1 cellular context compared by ENCODE assay signal in genomic region chr11:6746626-6747025, GRCh38.
TF ChIP-seq lines count a peak whose summit lies in the region.

No MANE protein-coding gene starts in this region.

TF ChIP-seq in SK-N-SH, 30 proteins besides CTCF, POLR2A, EP300 and RAD21:
- TF ChIP-seq NRF1 (IDR thresholded peaks at IDR 0.05; ENCODE audit: low read depth, low read length) (no peak), FOXM1 (IDR thresholded peaks at IDR 0.05; ENCODE audit: low read depth) (no peak)
- TF ChIP-seq, protein P1, sequence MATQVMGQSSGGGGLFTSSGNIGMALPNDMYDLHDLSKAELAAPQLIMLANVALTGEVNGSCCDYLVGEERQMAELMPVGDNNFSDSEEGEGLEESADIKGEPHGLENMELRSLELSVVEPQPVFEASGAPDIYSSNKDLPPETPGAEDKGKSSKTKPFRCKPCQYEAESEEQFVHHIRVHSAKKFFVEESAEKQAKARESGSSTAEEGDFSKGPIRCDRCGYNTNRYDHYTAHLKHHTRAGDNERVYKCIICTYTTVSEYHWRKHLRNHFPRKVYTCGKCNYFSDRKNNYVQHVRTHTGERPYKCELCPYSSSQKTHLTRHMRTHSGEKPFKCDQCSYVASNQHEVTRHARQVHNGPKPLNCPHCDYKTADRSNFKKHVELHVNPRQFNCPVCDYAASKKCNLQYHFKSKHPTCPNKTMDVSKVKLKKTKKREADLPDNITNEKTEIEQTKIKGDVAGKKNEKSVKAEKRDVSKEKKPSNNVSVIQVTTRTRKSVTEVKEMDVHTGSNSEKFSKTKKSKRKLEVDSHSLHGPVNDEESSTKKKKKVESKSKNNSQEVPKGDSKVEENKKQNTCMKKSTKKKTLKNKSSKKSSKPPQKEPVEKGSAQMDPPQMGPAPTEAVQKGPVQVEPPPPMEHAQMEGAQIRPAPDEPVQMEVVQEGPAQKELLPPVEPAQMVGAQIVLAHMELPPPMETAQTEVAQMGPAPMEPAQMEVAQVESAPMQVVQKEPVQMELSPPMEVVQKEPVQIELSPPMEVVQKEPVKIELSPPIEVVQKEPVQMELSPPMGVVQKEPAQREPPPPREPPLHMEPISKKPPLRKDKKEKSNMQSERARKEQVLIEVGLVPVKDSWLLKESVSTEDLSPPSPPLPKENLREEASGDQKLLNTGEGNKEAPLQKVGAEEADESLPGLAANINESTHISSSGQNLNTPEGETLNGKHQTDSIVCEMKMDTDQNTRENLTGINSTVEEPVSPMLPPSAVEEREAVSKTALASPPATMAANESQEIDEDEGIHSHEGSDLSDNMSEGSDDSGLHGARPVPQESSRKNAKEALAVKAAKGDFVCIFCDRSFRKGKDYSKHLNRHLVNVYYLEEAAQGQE (IDR thresholded peaks at IDR 0.05; ENCODE audit: low read depth, low read length) = no peak
TF ChIP-seq in SK-N-SH: peak in this region for 0.
